6 cellular contexts compared by ENCODE assay signal in the genomic region with DNA sequence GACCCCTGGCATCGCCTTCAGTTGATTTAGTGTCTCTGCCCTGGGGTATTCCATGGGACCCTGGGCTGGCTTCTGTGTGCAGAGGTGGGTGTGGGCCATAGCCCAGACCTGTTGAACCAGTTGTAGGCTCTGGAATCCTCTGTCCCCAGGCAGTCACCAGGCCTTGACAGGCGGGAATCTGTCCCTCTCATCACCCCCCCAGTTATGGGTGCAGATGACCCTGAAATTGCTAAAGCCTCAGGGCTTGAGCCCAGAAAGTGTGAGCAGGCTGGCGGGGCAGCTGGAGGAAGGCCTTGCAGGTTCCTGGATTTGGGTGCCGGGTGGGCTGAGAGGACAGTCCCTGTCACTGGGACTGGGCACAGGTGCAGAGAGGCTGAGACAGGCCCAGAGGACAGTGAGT. TPM values are rescaled to one million over a fixed set of nuclear protein-coding genes. Genes with fewer than 3 reads are reported as not detected.
A peak's percentile ranks its signal among the peaks of the same experiment; 100 is the strongest.
DNase-seq lines count a peak whose midpoint lies in the region; ATAC-seq and TF ChIP-seq lines count a peak whose summit lies in the region.
"Not testable (repeated sequence)": the region's sequence is repeated elsewhere in the genome, so short reads cannot be mapped to it uniquely, and the experiment has no call there.

No MANE protein-coding gene starts in this region.

- 49 to 82% (median 53%) methylated on average over 2 to 4 of the region's 4 CpGs for WGBS in adrenal gland, 4 donors

- TF ChIP-seq CTCF in adrenal gland (IDR thresholded peaks at IDR 0.05); mucosa of descending colon (IDR thresholded peaks at IDR 0.05); type B pancreatic cell (conservative IDR thresholded peaks at IDR 0.05): not testable (repeated sequence)

- not testable (repeated sequence) for H3K4me3 Mint-ChIP-seq in dendritic cell treated with granulocyte-macrophage colony-stimulating factor and Interleukin-4, amounts not matched to agents 40 ng/mL and 50 ng/mL, for 4 days
- H3K4me3 Mint-ChIP-seq in type B pancreatic cell, result peak overlapping the region; percentile 22

- H3K27me3 ChIP-seq in adrenal gland, result not testable (repeated sequence)

- H3K27ac Mint-ChIP-seq in dendritic cell treated with granulocyte-macrophage colony-stimulating factor and Interleukin-4, amounts not matched to agents 40 ng/mL and 50 ng/mL, for 4 days, result peak overlapping the region; percentile 60
- peak overlapping the region; percentile 66 for H3K27ac Mint-ChIP-seq in type B pancreatic cell

- not testable (repeated sequence) for H3K9me3 Mint-ChIP-seq in dendritic cell treated with granulocyte-macrophage colony-stimulating factor and Interleukin-4, amounts not matched to agents 40 ng/mL and 50 ng/mL, for 4 days; type B pancreatic cell

- not testable (repeated sequence) for H3K9me3 ChIP-seq in adrenal gland (replicated peaks in 1 of 3); mucosa of descending colon

- not testable (repeated sequence) for H3K36me3 ChIP-seq in adrenal gland (replicated peaks in 1 of 2); mucosa of descending colon (ENCODE audit: low read depth)

- DNase-seq in HT-29 (ENCODE audit: low spot score) (peak; percentile 48), adrenal gland (peak in 2 of 7 donors; percentile 54 to 61)
- DNase-seq in left colon; mucosa of descending colon; type B pancreatic cell (ENCODE audit: extremely low spot score, unreplicated experiment): not testable (repeated sequence)

- not testable (repeated sequence) for H3K4me3 ChIP-seq in adrenal gland, mucosa of descending colon

- H3K27me3 Mint-ChIP-seq in dendritic cell treated with granulocyte-macrophage colony-stimulating factor and Interleukin-4, amounts not matched to agents 40 ng/mL and 50 ng/mL, for 4 days; type B pancreatic cell: not testable (repeated sequence)

- H3K36me3 Mint-ChIP-seq in dendritic cell treated with granulocyte-macrophage colony-stimulating factor and Interleukin-4, amounts not matched to agents 40 ng/mL and 50 ng/mL, for 4 days (ENCODE audit: low read depth); type B pancreatic cell: not testable (repeated sequence)

- intact Hi-C loops in adrenal gland (cut with DNase I); dendritic cell treated with granulocyte-macrophage colony-stimulating factor and Interleukin-4, amounts not matched to agents 40 ng/mL and 50 ng/mL, for 4 days (cut with micrococcal nuclease); left colon (cut with DNase I, micrococcal nuclease); mucosa of descending colon (cut with DNase I, micrococcal nuclease): not testable (repeated sequence)

- H3K4me1 ChIP-seq in adrenal gland (replicated peaks in 1 of 2) (peaks cover 8 to 28% of the 10 kb centered on the region in 2 donors), mucosa of descending colon (ENCODE audit: low read depth) (peaks cover 26% of the 10 kb centered on the region)

- H3K27ac ChIP-seq in adrenal gland, result peak overlapping the region in 3 of 5 donors; percentile 34 to 60 (median 50)

- ATAC-seq in left colon (peak; percentile 32), mucosa of descending colon (peak; percentile 27)

- H3K4me1 Mint-ChIP-seq in dendritic cell treated with granulocyte-macrophage colony-stimulating factor and Interleukin-4, amounts not matched to agents 40 ng/mL and 50 ng/mL, for 4 days (ENCODE audit: low read depth), result peaks cover 49% of the 10 kb centered on the region
- H3K4me1 Mint-ChIP-seq in type B pancreatic cell (ENCODE audit: unreplicated experiment), result peaks cover 28% of the 10 kb centered on the region

- not testable (repeated sequence) for TF ChIP-seq POLR2A in adrenal gland (IDR thresholded peaks at IDR 0.05)

RNA-seq across cellular contexts. Expression of a gene that starts 27.2 kb away (rescaled TPM):
- 140 and 158 TPM in 2 replicates for total RNA-seq in HT-29 (2014; rRNA removed; shearing (Covaris generic))
- 100 to 1,000 TPM; 119 to 359 (median 144) TPM for total RNA-seq in adrenal gland
- 100 to 1,000 TPM; 210 to 265 (median 254) TPM for polyA plus RNA-seq in adrenal gland
- total RNA-seq in left colon, result 100 to 1,000 TPM; 181 to 536 TPM
- total RNA-seq in mucosa of descending colon, result 100 to 1,000 TPM in 2 of 3 donors, 10 to 100 TPM in 1; 94.7 to 460 (median 217) TPM
- 18.6 and 19.1 TPM in 2 replicates for total RNA-seq in type B pancreatic cell (ENCODE audit: low replicate concordance)
